ENCODE assay signal across 8 cellular contexts in the genomic region with DNA sequence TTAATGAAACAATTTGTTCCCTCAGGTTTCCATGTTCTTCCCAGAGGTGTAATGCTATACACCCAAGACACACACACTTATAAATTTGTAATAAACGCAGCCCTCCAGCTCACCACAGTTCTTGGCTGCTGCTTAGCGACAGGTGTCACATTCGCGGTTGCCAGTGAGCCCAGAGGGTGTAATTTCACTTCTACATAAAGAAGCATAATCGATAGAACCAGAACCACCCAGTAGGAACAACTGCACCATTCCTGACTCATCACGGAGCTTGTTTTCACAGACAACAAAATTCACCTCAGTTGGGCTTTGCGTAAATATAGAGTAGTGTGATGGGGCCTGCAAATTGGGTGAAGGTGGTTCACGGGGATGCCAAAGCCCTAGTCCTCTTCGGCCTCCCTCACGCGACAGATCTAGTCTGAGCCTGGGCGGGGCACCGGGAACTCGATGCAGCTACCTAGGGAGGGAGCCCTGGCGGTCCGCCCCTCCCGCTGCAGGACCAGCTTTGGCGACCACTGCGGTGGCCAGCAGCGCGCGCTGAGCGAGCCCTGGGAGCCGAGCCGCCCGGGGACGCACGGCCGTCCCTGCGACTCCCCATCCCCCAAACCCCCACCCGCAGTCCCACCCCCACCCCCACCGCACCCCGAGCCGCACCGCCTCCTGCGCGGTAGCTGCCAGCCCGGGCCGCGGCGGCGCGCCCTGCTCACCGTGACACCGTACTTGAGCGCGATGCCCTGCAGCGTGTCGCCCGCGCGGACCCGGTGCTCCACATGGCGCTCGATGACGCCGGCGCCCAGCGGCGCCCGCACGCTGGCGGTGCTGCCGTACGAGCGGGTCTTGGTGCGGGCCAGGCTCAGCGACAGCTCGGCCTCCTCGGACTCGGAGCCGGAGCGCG. TPM values are rescaled to one million over a fixed set of nuclear protein-coding genes. Genes with fewer than 3 reads are reported as not detected.
A peak's percentile ranks its signal among the peaks of the same experiment; 100 is the strongest.
DNase-seq lines count a peak whose midpoint lies in the region; ATAC-seq lines count a peak whose summit lies in the region.

No MANE protein-coding gene starts in this region.

- peak overlapping the region; percentile 90 for H2AFZ ChIP-seq in GM23248

- H3K9ac ChIP-seq in GM23248 = peak overlapping the region; percentile 59

- intact Hi-C loops in activated CD4-positive, alpha-beta T cell treated with anti-CD3 and anti-CD28 coated beads for 36 hours (cut with DNase I, micrococcal nuclease) = loop anchor here (1.0 to 10.0 kb wide), 17 partner anchors 14 to 1382 kb away; a partner anchor contains a TSS

- H3K4me1 ChIP-seq in GM23248 (ENCODE audit: insufficient read depth) = peaks cover 3% of the 10 kb centered on the region; the same call in 1 of the 2 replicates

- DNase-seq in GM23248 = peak; percentile 63
- peak; percentile 75 for DNase-seq in NAMALWA (ENCODE audit: low spot score)
- peak; percentile 74 for DNase-seq in activated CD4-positive, alpha-beta T cell treated with anti-CD3 and anti-CD28 coated beads for 36 hours
- DNase-seq in lung microvascular endothelial cell (ENCODE audit: low read depth in 2 of 2) = peak; percentile 39 to 59
- peak; percentile 37 for DNase-seq in stimulated activated CD8-positive, alpha-beta memory T cell treated with anti-CD3 and anti-CD28 coated beads, Interleukin-4, amount 100 ng/mL, for 24 hours (ENCODE audit: low read depth)
- no peak for DNase-seq in NCI-H187 (lab: John Stamatoyannopoulos, UW)

- peak overlapping the region; percentile 83 for H3K4me3 ChIP-seq in GM08714 (ENCODE audit: low read length)
- H3K4me3 ChIP-seq in GM23248 = peak overlapping the region; percentile 72

- no peaks in the 10 kb centered on the region for H3K36me3 ChIP-seq in GM23248 (ENCODE audit: low read depth)

- no peaks in the 10 kb centered on the region for H3K79me2 ChIP-seq in GM23248 (ENCODE audit: insufficient read depth)

- no peaks in the 10 kb centered on the region for H3K9me3 ChIP-seq in GM23248 (ENCODE audit: low read depth)

- H3F3A ChIP-seq in GM23248 (ENCODE audit: insufficient read depth) = peaks cover 5% of the 10 kb centered on the region

- H3K27ac ChIP-seq in GM23248 = no peak overlapping the region
- H3K27ac ChIP-seq in cingulate gyrus (ENCODE audit: low read depth, low read length) = peak overlapping the region; percentile 90

- H3K9me3 Mint-ChIP-seq in activated CD4-positive, alpha-beta T cell treated with anti-CD3 and anti-CD28 coated beads for 36 hours (ENCODE audit: low read depth) = no peaks in the 10 kb centered on the region

- H3K4me1 Mint-ChIP-seq in activated CD4-positive, alpha-beta T cell treated with anti-CD3 and anti-CD28 coated beads for 36 hours = peaks cover 61% of the 10 kb centered on the region

- H3K27me3 Mint-ChIP-seq in activated CD4-positive, alpha-beta T cell treated with anti-CD3 and anti-CD28 coated beads for 36 hours = no peaks in the 10 kb centered on the region

- in situ Hi-C loops in GM23248 (cut with MboI) = no loop called here

- H3K9me2 ChIP-seq in GM23248 (ENCODE audit: insufficient read depth) = no peaks in the 10 kb centered on the region

- peak overlapping the region; percentile 88 for H3K27ac Mint-ChIP-seq in activated CD4-positive, alpha-beta T cell treated with anti-CD3 and anti-CD28 coated beads for 36 hours

- H4K20me1 ChIP-seq in GM23248 (ENCODE audit: insufficient read depth) = no peaks in the 10 kb centered on the region

- POLR2A ChIA-PET in activated CD4-positive, alpha-beta T cell treated with anti-CD3 and anti-CD28 coated beads for 36 hours (lab: Charles Lee) = interaction anchor here (0.6 to 1.4 kb wide), 6 partner anchors 10 to 115 kb away, joined by 3 to 5 read pairs (median 4); a partner anchor contains a TSS

- peak; percentile 52 for ATAC-seq in activated CD4-positive, alpha-beta T cell treated with anti-CD3 and anti-CD28 coated beads for 36 hours

- H3K4me2 ChIP-seq in GM23248 (ENCODE audit: unreplicated experiment) = peak overlapping the region; percentile 84

- peak overlapping the region; percentile 77 for H3K4me3 Mint-ChIP-seq in activated CD4-positive, alpha-beta T cell treated with anti-CD3 and anti-CD28 coated beads for 36 hours

- CTCF ChIA-PET in activated CD4-positive, alpha-beta T cell treated with anti-CD3 and anti-CD28 coated beads for 36 hours (lab: Charles Lee) = interaction anchor here (0.6 to 5.1 kb wide), 10 partner anchors 11 to 88 kb away, joined by 3 to 33 read pairs (median 4); no protein-coding TSS in a partner anchor

- H3K27me3 ChIP-seq in GM23248 (replicated peaks; ENCODE audit: insufficient read depth) = no peaks in the 10 kb centered on the region

- 5 to 7% methylated on average over 52 to 71 of the region's 74 CpGs for WGBS in GM23248 (ENCODE audit: low coverage in 1 of 2, low lambda C conversion rate in 2 of 2, missing lambda C conversion rate in 2 of 2), 2 experiments

- peaks cover 7% of the 10 kb centered on the region for H3K36me3 Mint-ChIP-seq in activated CD4-positive, alpha-beta T cell treated with anti-CD3 and anti-CD28 coated beads for 36 hours (ENCODE audit: low read depth)

RNA-seq across cellular contexts. Expression of a gene that starts 0.6 kb away (rescaled TPM):
- total RNA-seq in GM23248 (2014; rRNA removed; shearing (Covaris generic)) = 6.3 and 7.5 TPM in 2 replicates
- 6.7 and 8.1 TPM in 2 replicates for polyA plus RNA-seq in GM23248 (2016; fragmentation: Nextera tagmentation; extraction: Ambion mirVana)
- total RNA-seq in activated CD4-positive, alpha-beta T cell treated with anti-CD3 and anti-CD28 coated beads for 36 hours = 10 to 100 TPM; 19.1 to 20.1 TPM
- total RNA-seq in lung microvascular endothelial cell = 11.1 and 26.8 TPM in 2 replicates

RNA-seq across cellular contexts. Expression of a gene that starts 14.5 kb away (rescaled TPM):
- 5.9 and 7.8 TPM in 2 replicates for total RNA-seq in GM23248 (2014; rRNA removed; shearing (Covaris generic))
- 4.1 and 4.6 TPM in 2 replicates for polyA plus RNA-seq in GM23248 (2016; fragmentation: Nextera tagmentation; extraction: Ambion mirVana)
- 1 to 10 TPM; 5.4 to 6.9 TPM for total RNA-seq in activated CD4-positive, alpha-beta T cell treated with anti-CD3 and anti-CD28 coated beads for 36 hours
- total RNA-seq in lung microvascular endothelial cell = 13.5 and 29.2 TPM in 2 replicates

RNA-seq across cellular contexts. Expression of a gene that starts 55.6 kb away (rescaled TPM):
- total RNA-seq in GM23248 (2014; rRNA removed; shearing (Covaris generic)) = not detected in 2 replicates
- polyA plus RNA-seq in GM23248 (2016; fragmentation: Nextera tagmentation; extraction: Ambion mirVana) = 0.20 TPM in 1 of 2 replicates, not detected in the other
- total RNA-seq in activated CD4-positive, alpha-beta T cell treated with anti-CD3 and anti-CD28 coated beads for 36 hours = not detected
- total RNA-seq in lung microvascular endothelial cell = under 0.01 and 0.22 TPM in 2 replicates

Comparison
In these comparisons a context has a peak if more than half of its experiments do, and no peak if none do; other contexts are left out.
1. DNase-seq: peak in GM23248 (single experiment), NAMALWA (single experiment), activated CD4-positive, alpha-beta T cell treated with anti-CD3 and anti-CD28 coated beads for 36 hours (single experiment), lung microvascular endothelial cell (2 of 2) and stimulated activated CD8-positive, alpha-beta memory T cell treated with anti-CD3 and anti-CD28 coated beads, Interleukin-4, amount 100 ng/mL, for 24 hours (single experiment); none in NCI-H187 (0 of 2).